ENCODE assay signal across 8 cellular contexts in the genomic region with DNA sequence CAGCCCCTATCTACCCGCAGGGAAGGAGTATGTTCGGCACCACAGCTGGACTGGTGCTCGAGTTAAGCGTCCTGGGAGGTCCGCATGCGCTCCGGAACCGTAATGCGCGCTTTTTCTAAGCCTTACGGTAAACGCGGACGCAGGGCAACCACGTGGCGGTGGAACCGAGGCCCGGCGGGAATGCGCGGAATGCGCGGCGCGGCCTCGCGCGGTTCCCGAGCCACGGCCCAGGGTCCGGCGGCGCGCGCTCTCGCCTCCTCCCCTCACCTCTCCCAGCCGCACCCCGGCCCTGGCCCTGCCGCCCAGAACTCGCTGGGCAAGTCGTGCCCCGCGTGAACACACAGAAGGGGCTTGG. TPM values are rescaled to one million over a fixed set of nuclear protein-coding genes. Genes with fewer than 3 reads are reported as not detected.
DNase-seq lines count a peak whose midpoint lies in the region; ATAC-seq and TF ChIP-seq lines count a peak whose summit lies in the region.

No MANE protein-coding gene starts in this region.

- TF ChIP-seq CTCF in lower lobe of right lung (IDR thresholded peaks at IDR 0.05) (no peak), tibial artery (IDR thresholded peaks at IDR 0.05) (no peak)

- H3K79me2 ChIP-seq in ACC112 (ENCODE audit: control insufficient read depth, insufficient read depth, low read length, unreplicated experiment): peaks cover 19% of the 10 kb centered on the region

- peak overlapping the region; percentile 53 to 80 (median 53) for H3K27ac Mint-ChIP-seq in IgD-negative memory B cell

- DNase-seq in lower lobe of right lung (peak; percentile 80), tibial artery (peak; percentile 40 to 82), cerebellar nuclear complex (lab: John Stamatoyannopoulos, UW) (no peak)

- H3K4me1 ChIP-seq in ACC112 (ENCODE audit: control insufficient read depth, insufficient read depth, low read length, unreplicated experiment) (peaks cover 19% of the 10 kb centered on the region), ectodermal cell (ENCODE audit: control insufficient read depth, insufficient read depth, low read length) (peaks cover 18% of the 10 kb centered on the region), lower lobe of right lung (peaks cover 52% of the 10 kb centered on the region), tibial artery (peaks cover 12 to 57% (median 45%) of the 10 kb centered on the region in 4 donors)

- H3K27ac ChIP-seq in ACC112 (ENCODE audit: low read depth, low read length): peak overlapping the region; percentile 42
- no peak overlapping the region for H3K27ac ChIP-seq in ectodermal cell (ENCODE audit: insufficient read depth, low read depth, low read length, poor library complexity, severe bottlenecking)
- peak overlapping the region; percentile 81 for H3K27ac ChIP-seq in lower lobe of right lung
- peak overlapping the region; percentile 27 to 38 for H3K27ac ChIP-seq in tibial artery

- peaks cover 44% of the 10 kb centered on the region for H3K27me3 Mint-ChIP-seq in IgD-negative memory B cell

- H3K4me3 ChIP-seq in ACC112 (ENCODE audit: low read depth, low read length) (peak overlapping the region; percentile 98), ectodermal cell (ENCODE audit: insufficient read depth, low read depth, low read length) (peak overlapping the region; percentile 52), lower lobe of right lung (peak overlapping the region; percentile 80), tibial artery (peak overlapping the region; percentile 42 to 57)

- no peaks in the 10 kb centered on the region for H3K36me3 ChIP-seq in ACC112 (ENCODE audit: insufficient read depth, low read length)
- H3K36me3 ChIP-seq in ectodermal cell (ENCODE audit: control insufficient read depth, insufficient read depth, low read length): no peaks in the 10 kb centered on the region
- H3K36me3 ChIP-seq in lower lobe of right lung: no peaks in the 10 kb centered on the region
- no peaks in the 10 kb centered on the region for H3K36me3 ChIP-seq in tibial artery

- no peaks in the 10 kb centered on the region for H3K9me3 Mint-ChIP-seq in IgD-negative memory B cell

- H3K4me3 Mint-ChIP-seq in IgD-negative memory B cell: peak overlapping the region in 3 of 4 donors; percentile 33 to 60 (median 49)

- H3K9me3 ChIP-seq in ectodermal cell (ENCODE audit: control insufficient read depth, low read length) (no peaks in the 10 kb centered on the region), lower lobe of right lung (no peaks in the 10 kb centered on the region), tibial artery (no peaks in the 10 kb centered on the region)

- H3K27me3 ChIP-seq in ACC112 (ENCODE audit: insufficient read depth, low read length) (no peaks in the 10 kb centered on the region), ectodermal cell (ENCODE audit: control insufficient read depth, insufficient read depth, low read length, poor library complexity, severe bottlenecking) (peaks cover 28% of the 10 kb centered on the region), lower lobe of right lung (ENCODE audit: low read depth) (peaks cover 44% of the 10 kb centered on the region), tibial artery (no peaks in the 10 kb centered on the region)

- intact Hi-C loops in lower lobe of right lung (cut with DNase I) (no loop called here), tibial artery (cut with DNase I; ENCODE audit: low total_unique reads) (no loop called here)

- 0% methylated on average over 43 of the region's 43 CpGs for WGBS in ectodermal cell, 2 experiments

- ATAC-seq in lower lobe of right lung: peak; percentile 74
- no peak for ATAC-seq in HG03159 (IDR thresholded peaks at IDR 0.05; ENCODE audit: unreplicated experiment)
- no peak for ATAC-seq in GM19351 (IDR thresholded peaks at IDR 0.05; ENCODE audit: unreplicated experiment)

- peaks cover 1% of the 10 kb centered on the region for H3K36me3 Mint-ChIP-seq in IgD-negative memory B cell

- peak overlapping the region; percentile 84 for H2AFZ ChIP-seq in ACC112 (ENCODE audit: low read length, unreplicated experiment)

- peaks cover 7 to 22% (median 16%) of the 10 kb centered on the region in 3 donors for H3K4me1 Mint-ChIP-seq in IgD-negative memory B cell

RNA-seq across cellular contexts. Expression of a gene that starts 4.5 kb away (rescaled TPM):
- polyA plus RNA-seq in IgD-negative memory B cell: 9.6 TPM
- 197 TPM for polyA plus RNA-seq in ectodermal cell (2013, experiment 1 of 4)
- 199 TPM for polyA plus RNA-seq in ectodermal cell (2013, experiment 2 of 4)
- polyA plus RNA-seq in ectodermal cell (2013, experiment 3 of 4): 138 TPM
- polyA plus RNA-seq in ectodermal cell (2013, experiment 4 of 4): 152 TPM
- total RNA-seq in lower lobe of right lung: 202 TPM

RNA-seq across cellular contexts. Expression of a gene that starts 38.7 kb away (rescaled TPM):
- polyA plus RNA-seq in IgD-negative memory B cell: 14.0 TPM
- polyA plus RNA-seq in ectodermal cell (2013, experiment 1 of 4): 24.9 TPM
- 28.3 TPM for polyA plus RNA-seq in ectodermal cell (2013, experiment 2 of 4)
- polyA plus RNA-seq in ectodermal cell (2013, experiment 3 of 4): 19.9 TPM
- 21.5 TPM for polyA plus RNA-seq in ectodermal cell (2013, experiment 4 of 4)
- total RNA-seq in lower lobe of right lung: 23.7 TPM

Comparison
In these comparisons a context has a peak if more than half of its experiments do, and no peak if none do; other contexts are left out.
1. ATAC-seq: peak in lower lobe of right lung (2 of 2); none in HG03159 (single experiment) and GM19351 (single experiment).
2. DNase-seq: peak in lower lobe of right lung (single experiment) and tibial artery (2 of 2); none in cerebellar nuclear complex (0 of 2).
3. Peak in every context shown above with its lines, with median percentiles within 50 percentile points of each other: H3K4me3 ChIP-seq.